Comparison of ENCODE assay signal across 11 cellular contexts in the genomic region with DNA sequence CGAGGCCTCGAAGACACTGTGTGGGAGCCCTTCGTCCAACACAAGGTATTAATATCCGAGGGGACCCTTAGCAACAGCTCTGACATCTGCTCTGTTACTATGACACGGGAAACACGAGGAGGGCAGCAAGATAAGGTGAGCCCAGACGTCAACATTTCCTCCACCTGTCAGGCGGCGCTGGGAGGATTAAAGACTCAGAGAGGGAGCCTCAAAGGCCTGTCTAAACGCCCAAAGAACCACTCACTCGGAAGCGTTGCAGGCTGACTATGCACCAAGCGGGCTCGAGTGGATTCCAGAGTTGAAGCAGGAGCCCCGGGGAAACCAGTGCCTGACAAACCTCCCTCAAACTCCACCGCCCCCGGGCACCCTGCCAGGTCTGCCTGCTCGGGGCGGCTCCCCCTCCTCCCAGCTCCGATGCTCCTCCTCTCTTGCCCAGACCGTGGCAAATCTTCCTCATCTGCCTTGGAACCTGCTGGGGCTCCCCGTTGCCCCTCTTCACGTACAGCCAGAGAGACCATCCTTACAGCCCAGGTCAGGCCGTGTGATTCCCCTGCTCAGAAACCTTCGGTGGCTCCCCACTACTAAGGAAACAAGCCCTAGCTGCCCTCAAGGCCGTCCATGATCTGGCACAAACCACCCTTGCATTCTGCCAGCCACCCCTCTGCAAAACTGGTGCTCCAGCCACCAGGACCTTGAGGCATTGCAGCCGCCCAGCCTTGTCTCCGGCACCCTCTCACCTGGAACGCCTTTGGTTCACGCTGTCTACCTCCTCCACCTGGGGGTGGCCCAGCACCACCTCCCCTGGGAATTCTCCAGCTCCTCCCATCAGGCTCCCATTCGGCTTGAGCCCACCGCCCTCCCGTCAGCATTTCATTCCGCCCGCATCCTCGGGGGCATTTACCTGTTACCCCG. TPM values are rescaled to one million over a fixed set of nuclear protein-coding genes. Genes with fewer than 3 reads are reported as not detected.
A peak's percentile ranks its signal among the peaks of the same experiment; 100 is the strongest.
DNase-seq lines count a peak whose midpoint lies in the region; ATAC-seq and TF ChIP-seq lines count a peak whose summit lies in the region.
"Had no signal": no experiment of that assay in that cellular context is flagged by ENCODE, and none has a peak within 500 bp of the region (broad histone marks: within the 10 kb centered on the region; RNA-seq: fewer than 3 reads in every experiment).

No MANE protein-coding gene starts in this region.

- no peak for TF ChIP-seq CTCF in thyroid gland (IDR thresholded peaks at IDR 0.05)

- H3K27ac ChIP-seq in thyroid gland = peak overlapping the region in 2 of 3 donors; percentile 36 to 41
- H3K27ac ChIP-seq: suprapubic skin had no signal

- H3K4me3 ChIP-seq in thyroid gland (replicated peaks in 1 of 3) = no peak overlapping the region
- H3K4me3 ChIP-seq: suprapubic skin had no signal

- POLR2A ChIA-PET in activated CD4-positive, alpha-beta T cell treated with anti-CD3 and anti-CD28 coated beads for 36 hours (lab: Charles Lee) = no interaction called here
- POLR2A ChIA-PET in activated CD4-positive, alpha-beta T cell treated with anti-CD3 and anti-CD28 coated beads, Interleukin-2, amount 10 ng/mL, durations not matched to agents 7 days and 5 days (lab: Charles Lee) = no interaction called here

- no peaks in the 10 kb centered on the region for H3K27me3 ChIP-seq in thyroid gland
- H3K27me3 ChIP-seq: suprapubic skin had no signal

- H3K4me3 Mint-ChIP-seq in activated CD4-positive, alpha-beta T cell treated with anti-CD3 and anti-CD28 coated beads for 36 hours = no peak overlapping the region
- H3K4me3 Mint-ChIP-seq in activated CD4-positive, alpha-beta T cell treated with anti-CD3 and anti-CD28 coated beads, Interleukin-2, amount 10 ng/mL, durations not matched to agents 7 days and 5 days = no peak overlapping the region
- peak overlapping the region in 1 of 2 donors; percentile 25 for H3K4me3 Mint-ChIP-seq in activated T-cell treated with anti-CD3 and anti-CD28 coated beads, Interleukin-2, amount 50 U/mL, for 72 hours

- H3K36me3 Mint-ChIP-seq in activated CD4-positive, alpha-beta T cell treated with anti-CD3 and anti-CD28 coated beads for 36 hours (ENCODE audit: low read depth) = no peaks in the 10 kb centered on the region
- no peaks in the 10 kb centered on the region for H3K36me3 Mint-ChIP-seq in activated CD4-positive, alpha-beta T cell treated with anti-CD3 and anti-CD28 coated beads, Interleukin-2, amount 10 ng/mL, durations not matched to agents 7 days and 5 days (ENCODE audit: low read depth)
- no peaks in the 10 kb centered on the region for H3K36me3 Mint-ChIP-seq in activated T-cell treated with anti-CD3 and anti-CD28 coated beads, Interleukin-2, amount 50 U/mL, for 72 hours (ENCODE audit: insufficient read depth in 2 of 2)

- H3K27me3 Mint-ChIP-seq in activated CD4-positive, alpha-beta T cell treated with anti-CD3 and anti-CD28 coated beads for 36 hours = no peaks in the 10 kb centered on the region
- no peaks in the 10 kb centered on the region for H3K27me3 Mint-ChIP-seq in activated CD4-positive, alpha-beta T cell treated with anti-CD3 and anti-CD28 coated beads, Interleukin-2, amount 10 ng/mL, durations not matched to agents 7 days and 5 days
- H3K27me3 Mint-ChIP-seq in activated T-cell treated with anti-CD3 and anti-CD28 coated beads, Interleukin-2, amount 50 U/mL, for 72 hours (ENCODE audit: low read depth) = peaks cover 7% of the 10 kb centered on the region

- peak; percentile 44 for DNase-seq in activated CD4-positive, alpha-beta T cell treated with anti-CD3 and anti-CD28 coated beads for 36 hours
- DNase-seq in activated CD4-positive, alpha-beta T cell treated with anti-CD3 and anti-CD28 coated beads, Interleukin-2, amount 10 ng/mL, durations not matched to agents 7 days and 5 days = no peak
- DNase-seq in activated T-cell treated with anti-CD3 and anti-CD28 coated beads, Interleukin-2, amount 50 U/mL, for 72 hours = peak; percentile 17 to 27
- DNase-seq in left lobe of liver (ENCODE audit: low spot score) (peak; percentile 79), thyroid gland (peak; percentile 90 to 93)

- no peak for ATAC-seq in activated CD4-positive, alpha-beta T cell treated with anti-CD3 and anti-CD28 coated beads for 36 hours
- ATAC-seq in activated T-cell treated with anti-CD3 and anti-CD28 coated beads, Interleukin-2, amount 50 U/mL, for 72 hours (replicated peaks in 1 of 2) = no peak
- peak; percentile 34 for ATAC-seq in left lobe of liver
- no peak for ATAC-seq in GM21619 (IDR thresholded peaks at IDR 0.05; ENCODE audit: unreplicated experiment)
- ATAC-seq in GM21447 (IDR thresholded peaks at IDR 0.05; ENCODE audit: unreplicated experiment) = no peak
- ATAC-seq in HG02588 (IDR thresholded peaks at IDR 0.05; ENCODE audit: unreplicated experiment) = no peak
- ATAC-seq: HCT116 had no signal

- H3K27ac Mint-ChIP-seq in activated CD4-positive, alpha-beta T cell treated with anti-CD3 and anti-CD28 coated beads for 36 hours = no peak overlapping the region
- no peak overlapping the region for H3K27ac Mint-ChIP-seq in activated CD4-positive, alpha-beta T cell treated with anti-CD3 and anti-CD28 coated beads, Interleukin-2, amount 10 ng/mL, durations not matched to agents 7 days and 5 days
- no peak overlapping the region for H3K27ac Mint-ChIP-seq in activated T-cell treated with anti-CD3 and anti-CD28 coated beads, Interleukin-2, amount 50 U/mL, for 72 hours

- no peaks in the 10 kb centered on the region for H3K36me3 ChIP-seq in thyroid gland
- H3K36me3 ChIP-seq: suprapubic skin had no signal

- no peak for TF ChIP-seq POLR2A in thyroid gland (IDR thresholded peaks at IDR 0.05)

- H3K9me3 Mint-ChIP-seq in activated CD4-positive, alpha-beta T cell treated with anti-CD3 and anti-CD28 coated beads for 36 hours (ENCODE audit: low read depth) = no peaks in the 10 kb centered on the region
- no peaks in the 10 kb centered on the region for H3K9me3 Mint-ChIP-seq in activated CD4-positive, alpha-beta T cell treated with anti-CD3 and anti-CD28 coated beads, Interleukin-2, amount 10 ng/mL, durations not matched to agents 7 days and 5 days
- no peaks in the 10 kb centered on the region for H3K9me3 Mint-ChIP-seq in activated T-cell treated with anti-CD3 and anti-CD28 coated beads, Interleukin-2, amount 50 U/mL, for 72 hours
- H3K9me3 Mint-ChIP-seq: CD8-positive, alpha-beta memory T cell had no signal

- CTCF ChIA-PET in activated CD4-positive, alpha-beta T cell treated with anti-CD3 and anti-CD28 coated beads for 36 hours (lab: Charles Lee) = no interaction called here
- CTCF ChIA-PET in activated CD4-positive, alpha-beta T cell treated with anti-CD3 and anti-CD28 coated beads, Interleukin-2, amount 10 ng/mL, durations not matched to agents 7 days and 5 days (lab: Charles Lee) = no interaction called here

- intact Hi-C loops in activated CD4-positive, alpha-beta T cell treated with anti-CD3 and anti-CD28 coated beads for 36 hours (cut with DNase I, micrococcal nuclease) = no loop called here
- intact Hi-C loops in thyroid gland (cut with DNase I) = no loop called here

- H3K4me1 Mint-ChIP-seq in activated CD4-positive, alpha-beta T cell treated with anti-CD3 and anti-CD28 coated beads for 36 hours = peaks cover 5% of the 10 kb centered on the region
- H3K4me1 Mint-ChIP-seq in activated CD4-positive, alpha-beta T cell treated with anti-CD3 and anti-CD28 coated beads, Interleukin-2, amount 10 ng/mL, durations not matched to agents 7 days and 5 days = no peaks in the 10 kb centered on the region
- H3K4me1 Mint-ChIP-seq in activated T-cell treated with anti-CD3 and anti-CD28 coated beads, Interleukin-2, amount 50 U/mL, for 72 hours (ENCODE audit: low read depth) = peaks cover 47% of the 10 kb centered on the region

- no peaks in the 10 kb centered on the region for H3K9me3 ChIP-seq in thyroid gland
- H3K9me3 ChIP-seq: suprapubic skin had no signal

- H3K4me1 ChIP-seq in thyroid gland = peaks cover 7 to 45% of the 10 kb centered on the region in 2 donors

- 45 to 64% methylated on average over 25 to 27 of the region's 37 CpGs for WGBS in thyroid gland, 2 donors

RNA-seq across cellular contexts. Expression of gene RPH3AL, which starts 16.2 kb away (rescaled TPM):
- 1 to 10 TPM; 1.4 to 2.0 TPM for total RNA-seq in activated CD4-positive, alpha-beta T cell treated with anti-CD3 and anti-CD28 coated beads for 36 hours
- 1 to 10 TPM; 3.2 to 4.6 TPM for total RNA-seq in activated CD4-positive, alpha-beta T cell treated with anti-CD3 and anti-CD28 coated beads, Interleukin-2, amount 10 ng/mL, durations not matched to agents 7 days and 5 days
- 1 to 10 TPM; 3.5 to 7.2 TPM for total RNA-seq in activated T-cell treated with anti-CD3 and anti-CD28 coated beads, Interleukin-2, amount 50 U/mL, for 72 hours
- total RNA-seq in left lobe of liver (87.4 TPM), thyroid gland (10 to 100 TPM; 19.1 to 47.7 (median 42.5) TPM)
